Comparison of ENCODE assay signal across 19 cellular contexts in genomic region chr13:68027311-68027710, GRCh38.
"Had no signal": no experiment of that assay in that cellular context is flagged by ENCODE, and none has a peak within 500 bp of the region (broad histone marks: within the 10 kb centered on the region; RNA-seq: fewer than 3 reads in every experiment).

No MANE protein-coding gene starts in this region.

- DNase-seq: dorsolateral prefrontal cortex; effector CD8-positive, alpha-beta T cell; heart right ventricle; hypothalamus; kidney glomerular epithelial cell; lower lobe of right lung; natural killer cell; sigmoid colon; stimulated activated CD4-positive, alpha-beta T cell treated with anti-CD3 and anti-CD28 coated beads, Interleukin-2, amount 100 ng/mL, for 24 hours; stimulated activated CD4-positive, alpha-beta T cell treated with anti-CD3 and anti-CD28 coated beads, Interleukin-4, amount 100 ng/mL, for 4 hours; stimulated activated naive B cell treated with anti-CD40 and anti-IgM and Interleukin-4, amounts not matched to agents 10 μg/mL and 1 μg/mL and 100 μg/mL, for 72 hours; stimulated activated naive CD8-positive, alpha-beta T cell treated with anti-CD3 and anti-CD28 coated beads, Interleukin-15, amount 100 ng/mL, for 72 hours; testis; upper lobe of right lung had no signal

- H3K4me3 ChIP-seq: dorsolateral prefrontal cortex, lower lobe of right lung, right atrium auricular region, sigmoid colon, skin epidermis, testis, tibial nerve, upper lobe of right lung, vagina had no signal

- ATAC-seq: heart right ventricle; left lobe of liver; lower lobe of right lung; natural killer cell; stimulated activated naive B cell treated with anti-CD40 and anti-IgM and Interleukin-4, amounts not matched to agents 10 μg/mL and 1 μg/mL and 100 μg/mL, for 72 hours; stimulated activated naive CD8-positive, alpha-beta T cell treated with anti-CD3 and anti-CD28 coated beads, Interleukin-15, amount 100 ng/mL, for 72 hours; upper lobe of right lung had no signal

- H3K36me3 ChIP-seq: heart right ventricle, lower lobe of right lung, right atrium auricular region, sigmoid colon, tibial nerve, upper lobe of right lung, vagina had no signal

- H3K27me3 ChIP-seq: heart right ventricle, right atrium auricular region, sigmoid colon, testis, tibial nerve, upper lobe of right lung, vagina had no signal

- H3K4me1 ChIP-seq: lower lobe of right lung, right atrium auricular region, sigmoid colon, testis, tibial nerve, upper lobe of right lung, vagina had no signal

- H3K9me3 ChIP-seq: lower lobe of right lung, right atrium auricular region, sigmoid colon, testis, tibial nerve, upper lobe of right lung, vagina had no signal

- H3K27ac ChIP-seq: dorsolateral prefrontal cortex, lower lobe of right lung, sigmoid colon, skin epidermis, testis, tibial nerve, upper lobe of right lung, vagina had no signal
